ENCODE assay signal across 29 cellular contexts in the genomic region with DNA sequence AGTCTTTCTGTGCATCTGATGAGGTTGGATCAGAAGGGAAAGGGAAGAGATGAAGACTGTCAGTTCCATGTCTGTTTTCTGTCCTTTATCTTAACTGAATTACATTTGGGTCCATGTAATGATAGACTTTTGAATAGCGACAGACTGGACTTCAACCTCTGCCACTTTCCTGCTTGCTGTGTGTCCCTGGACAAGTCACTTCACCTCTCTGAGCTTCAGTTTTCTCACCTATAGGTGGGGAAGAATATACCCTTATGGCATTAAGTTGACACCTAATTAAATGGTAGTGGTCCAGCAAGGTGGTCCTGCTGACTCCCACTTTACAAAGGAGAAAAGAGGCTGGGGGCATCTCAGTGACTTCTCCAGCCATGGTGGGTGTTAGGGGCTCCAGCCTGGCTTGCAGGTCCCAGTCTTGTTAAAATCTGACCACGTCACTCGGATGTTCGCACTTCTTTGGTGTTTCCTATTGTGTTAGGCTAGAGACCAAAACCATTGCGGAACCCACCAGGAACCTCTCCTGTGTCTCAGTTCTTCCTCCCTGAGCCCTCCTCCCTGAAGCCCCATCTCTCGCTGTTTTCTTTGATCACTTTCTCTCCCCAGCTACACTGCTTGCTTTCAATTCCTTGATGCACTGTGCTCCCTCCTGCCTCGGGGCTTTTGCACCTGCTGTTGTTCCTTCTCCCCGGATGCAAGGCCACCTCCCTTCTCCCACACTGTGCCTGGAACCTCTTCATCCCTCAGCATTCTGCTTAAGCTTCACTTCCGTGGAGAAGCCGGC.
A peak's percentile ranks its signal among the peaks of the same experiment; 100 is the strongest.
DNase-seq lines count a peak whose midpoint lies in the region; ATAC-seq, FAIRE-seq and TF ChIP-seq lines count a peak whose summit lies in the region.
"Had no signal": no experiment of that assay in that cellular context is flagged by ENCODE, and none has a peak within 500 bp of the region (broad histone marks: within the 10 kb centered on the region; RNA-seq: fewer than 3 reads in every experiment).

No MANE protein-coding gene starts in this region.

- peaks cover 8% of the 10 kb centered on the region for H3K9me3 Mint-ChIP-seq in neural progenitor cell
- no peaks in the 10 kb centered on the region for H3K9me3 Mint-ChIP-seq in stimulated activated memory B cell treated with anti-CD40 and anti-IgM and Interleukin-4, amounts not matched to agents 10 μg/mL and 1 μg/mL and 100 μg/mL, for 72 hours

- H3K4me2 ChIP-seq in K562 (ENCODE audit: insufficient read depth, low read length), result no peak overlapping the region
- peak overlapping the region; percentile 57 for H3K4me2 ChIP-seq in neural progenitor cell

- H4K20me1 ChIP-seq in K562 (replicated peaks; ENCODE audit: control insufficient read depth, insufficient read depth, low read length) (no peaks in the 10 kb centered on the region), neural progenitor cell (ENCODE audit: low read depth) (no peaks in the 10 kb centered on the region)

- H3K9ac ChIP-seq in K562 (ENCODE audit: insufficient read depth in 1 of 2, low read depth in 2 of 2, low read length in 2 of 2) (no peak overlapping the region), neural progenitor cell (no peak overlapping the region)

- CTCF ChIA-PET in K562 (lab: Yijun Ruan, JAX; ENCODE audit: low intra/inter-chr PET ratio), result no interaction called here

- no peaks in the 10 kb centered on the region for H3K9me3 ChIP-seq in cardiac muscle cell (ENCODE audit: low read depth)
- H3K9me3 ChIP-seq in K562 (replicated peaks; ENCODE audit: control insufficient read depth, insufficient read depth, low read depth, low read length), result no peaks in the 10 kb centered on the region
- H3K9me3 ChIP-seq in neural progenitor cell (ENCODE audit: low read depth), result no peaks in the 10 kb centered on the region
- H3K9me3 ChIP-seq: SJCRH30 had no signal

- no peak for TF ChIP-seq EP300 in K562 (IDR thresholded peaks at IDR 0.05; ENCODE audit: low read length)

- H3K4me1 ChIP-seq in cardiac muscle cell (ENCODE audit: low read depth) (peaks cover 18% of the 10 kb centered on the region), K562 (replicated peaks in 1 of 2; ENCODE audit: control insufficient read depth in 2 of 2, insufficient read depth in 2 of 2, low read length in 2 of 2) (no peaks in the 10 kb centered on the region), neural progenitor cell (peaks cover 39% of the 10 kb centered on the region)
- H3K4me1 ChIP-seq: SJCRH30 had no signal

- TF ChIP-seq RAD21 in K562 (CRISPR knock-in tag; conservative IDR thresholded peaks at IDR 0.05 in 1 of 2, IDR thresholded peaks at IDR 0.05 in 1 of 2), result no peak

- no peaks in the 10 kb centered on the region for H3K36me3 ChIP-seq in cardiac muscle cell
- no peaks in the 10 kb centered on the region for H3K36me3 ChIP-seq in K562 (ENCODE audit: control insufficient read depth, insufficient read depth, low read length)
- H3K36me3 ChIP-seq in neural progenitor cell, result no peaks in the 10 kb centered on the region
- H3K36me3 ChIP-seq: SJCRH30 had no signal

- no peaks in the 10 kb centered on the region for H3K27me3 ChIP-seq in cardiac muscle cell
- peaks cover 0 to 29% of the 10 kb centered on the region in 2 experiments; a peak in 3 of 5 replicates for H3K27me3 ChIP-seq in K562 (ENCODE audit: control insufficient read depth in 2 of 2, insufficient read depth in 2 of 2, low read length in 2 of 2)
- no peaks in the 10 kb centered on the region for H3K27me3 ChIP-seq in neural progenitor cell
- H3K27me3 ChIP-seq: SJCRH30 had no signal

- intact Hi-C loops in Right ventricle myocardium inferior (cut with DNase I) (no loop called here), K562 (cut with micrococcal nuclease) (no loop called here)

- in situ Hi-C loops in K562 (cut with MboI), result loop anchor here (25.0 kb wide), 1 partner anchor 1590 kb away; no protein-coding TSS in a partner anchor

- DNase-seq in cardiac muscle cell (ENCODE audit: low read depth in 1 of 2, low spot score in 1 of 2), result no peak
- DNase-seq in Right ventricle myocardium inferior (ENCODE audit: missing footprints), result no peak
- no peak for DNase-seq in K562 (ENCODE audit: extremely low read depth in 1 of 4, low spot score in 3 of 4)
- no peak for DNase-seq in neural progenitor cell (ENCODE audit: low spot score)
- DNase-seq in caudate nucleus (lab: John Stamatoyannopoulos, UW), result no peak
- DNase-seq: CD8-positive, alpha-beta memory T cell; DMS 273 treated with DMSO at 0.1 percent for 48 hours; DMS79; EL; GDM1; H7; HFFc6; Karpas-422; NCI-H1105; NCI-H1436 treated with DMSO at 0.1 percent for 48 hours; NCI-H187 treated with DMSO at 0.1 percent for 48 hours; NCI-H2171 treated with DMSO at 0.1 percent for 48 hours; NCI-H345; NCI-H524; NCI-H748 treated with DMSO at 0.1 percent for 48 hours; SJCRH30 had no signal

- ATAC-seq in Right ventricle myocardium inferior, result no peak
- no peak for ATAC-seq in K562
- ATAC-seq in HG03442 (IDR thresholded peaks at IDR 0.05; ENCODE audit: unreplicated experiment), result no peak
- ATAC-seq in stimulated activated memory B cell treated with anti-CD40 and anti-IgM and Interleukin-4, amounts not matched to agents 10 μg/mL and 1 μg/mL and 100 μg/mL, for 72 hours, result no peak
- ATAC-seq: SK-N-SH treated with all-trans-retinoic acid at 6 μM for 48 hours had no signal

- H3K4me3 ChIP-seq in cardiac muscle cell (no peak overlapping the region), K562 (no peak overlapping the region), neural progenitor cell (no peak overlapping the region)
- H3K4me3 ChIP-seq: SJCRH30 had no signal

- no peaks in the 10 kb centered on the region for H3K79me2 ChIP-seq in K562 (ENCODE audit: control insufficient read depth, insufficient read depth, low read length)
- H3K79me2 ChIP-seq in neural progenitor cell (ENCODE audit: low read depth), result no peaks in the 10 kb centered on the region

- no peak for FAIRE-seq in K562 (lab: Jason Lieb, UNC)
- FAIRE-seq: GM12892, RCC 7860 had no signal

- BruUV-seq in K562 (replicated peaks; lab: Mats Ljungman, UMichigan), result no TSS peak

- peaks cover 48% of the 10 kb centered on the region for H3K4me1 Mint-ChIP-seq in neural progenitor cell
- no peaks in the 10 kb centered on the region for H3K4me1 Mint-ChIP-seq in stimulated activated memory B cell treated with anti-CD40 and anti-IgM and Interleukin-4, amounts not matched to agents 10 μg/mL and 1 μg/mL and 100 μg/mL, for 72 hours
- H3K4me1 Mint-ChIP-seq: B cell; CD8-positive, alpha-beta memory T cell had no signal

- POLR2A ChIA-PET in K562 (lab: Yijun Ruan, JAX), result no interaction called here

- TF ChIP-seq CTCF in cardiac muscle cell (IDR thresholded peaks at IDR 0.05; ENCODE audit: low read depth, low read length) (no peak), K562 (IDR thresholded peaks at IDR 0.05 in 2 of 3, conservative IDR thresholded peaks at IDR 0.05 in 1 of 3; ENCODE audit: insufficient read depth in 2 of 3, low read depth in 1 of 3, low read length in 3 of 3) (no peak), neural progenitor cell (IDR thresholded peaks at IDR 0.05) (no peak)

- H3F3A ChIP-seq in neural progenitor cell (ENCODE audit: low read depth), result peaks cover 24% of the 10 kb centered on the region

- H3K27ac ChIP-seq in cardiac muscle cell (peak overlapping the region; percentile 49), K562 (ENCODE audit: extremely low read depth, low read depth, low read length) (no peak overlapping the region), neural progenitor cell (no peak overlapping the region), caudate nucleus (ENCODE audit: low read depth, low read length) (no peak overlapping the region)
- H3K27ac ChIP-seq: 22Rv1, C4-2B, SJCRH30 had no signal

- H2AFZ ChIP-seq in K562 (ENCODE audit: low read depth, low read length) (no peak overlapping the region), neural progenitor cell (replicated peaks) (no peak overlapping the region)

- peaks cover 9% of the 10 kb centered on the region for H3K27me3 Mint-ChIP-seq in neural progenitor cell (ENCODE audit: insufficient read depth, low read depth)
- H3K27me3 Mint-ChIP-seq in stimulated activated memory B cell treated with anti-CD40 and anti-IgM and Interleukin-4, amounts not matched to agents 10 μg/mL and 1 μg/mL and 100 μg/mL, for 72 hours, result peaks cover 38% of the 10 kb centered on the region

- under 1% methylated on average over 10 of the region's 10 CpGs for WGBS in K562 (ENCODE audit: insufficient coverage, low coverage, missing lambda C conversion rate)

- H3K9me1 ChIP-seq in K562 (ENCODE audit: control insufficient read depth, insufficient read depth, low read length), result no peaks in the 10 kb centered on the region

- H3K27ac Mint-ChIP-seq in neural progenitor cell, result peak overlapping the region; percentile 65
- H3K27ac Mint-ChIP-seq in stimulated activated memory B cell treated with anti-CD40 and anti-IgM and Interleukin-4, amounts not matched to agents 10 μg/mL and 1 μg/mL and 100 μg/mL, for 72 hours, result no peak overlapping the region
- H3K27ac Mint-ChIP-seq: B cell; CD8-positive, alpha-beta memory T cell; HFFc6 had no signal

- H3K4me3 Mint-ChIP-seq in neural progenitor cell, result peak overlapping the region; percentile 53
- H3K4me3 Mint-ChIP-seq in stimulated activated memory B cell treated with anti-CD40 and anti-IgM and Interleukin-4, amounts not matched to agents 10 μg/mL and 1 μg/mL and 100 μg/mL, for 72 hours, result no peak overlapping the region
- H3K4me3 Mint-ChIP-seq: B cell; CD8-positive, alpha-beta memory T cell; HFFc6 had no signal

- no peak for TF ChIP-seq POLR2A in K562 (conservative IDR thresholded peaks at IDR 0.05)

- no peaks in the 10 kb centered on the region for H3K36me3 Mint-ChIP-seq in neural progenitor cell
- no peaks in the 10 kb centered on the region for H3K36me3 Mint-ChIP-seq in stimulated activated memory B cell treated with anti-CD40 and anti-IgM and Interleukin-4, amounts not matched to agents 10 μg/mL and 1 μg/mL and 100 μg/mL, for 72 hours
- H3K36me3 Mint-ChIP-seq: CD8-positive, alpha-beta memory T cell had no signal

TF ChIP-seq in K562, 482 proteins besides CTCF, POLR2A, EP300 and RAD21:
- TF ChIP-seq NFATC3 (IDR thresholded peaks at IDR 0.05) (no peak), RBM25 (IDR thresholded peaks at IDR 0.05; ENCODE audit: low read depth, low read length, severe bottlenecking) (peak; percentile 43), ZFP36 (IDR thresholded peaks at IDR 0.05; ENCODE audit: low read depth, low read length, partially characterized antibody) (peak; percentile 48), ZNF449 (CRISPR knock-in tag; IDR thresholded peaks at IDR 0.05) (no peak)
